1 cellular context compared by ENCODE assay signal in genomic region chr1:156746381-156746715, GRCh38.
TF ChIP-seq lines count a peak whose summit lies in the region.

No MANE protein-coding gene starts in this region.

TF ChIP-seq in endothelial cell of umbilical vein, 7 proteins besides CTCF, POLR2A, EP300 and RAD21:
- TF ChIP-seq POLR2AphosphoS5 (IDR thresholded peaks at IDR 0.05; ENCODE audit: insufficient read depth, low read depth, low read length) (no peak), EZH2 (IDR thresholded peaks at IDR 0.05; ENCODE audit: borderline replicate concordance, low read depth, low read length, severe bottlenecking) (no peak), JUN (IDR thresholded peaks at IDR 0.05; ENCODE audit: borderline replicate concordance, insufficient read depth, insufficient read length, low read depth) (no peak), GATA2 (IDR thresholded peaks at IDR 0.05; ENCODE audit: insufficient read depth, insufficient read length, low read depth, low read length) (no peak), MYC (IDR thresholded peaks at IDR 0.05; ENCODE audit: low read depth, low read length) (no peak), FOS (IDR thresholded peaks at IDR 0.05; ENCODE audit: borderline replicate concordance, insufficient read depth, low read length) (no peak)
- TF ChIP-seq, protein P1, sequence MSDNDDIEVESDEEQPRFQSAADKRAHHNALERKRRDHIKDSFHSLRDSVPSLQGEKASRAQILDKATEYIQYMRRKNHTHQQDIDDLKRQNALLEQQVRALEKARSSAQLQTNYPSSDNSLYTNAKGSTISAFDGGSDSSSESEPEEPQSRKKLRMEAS (IDR thresholded peaks at IDR 0.05; ENCODE audit: insufficient read depth, insufficient read length): no peak
